17 cellular contexts compared by ENCODE assay signal in genomic region chr22:44126807-44127206, GRCh38. TPM values are rescaled to one million over a fixed set of nuclear protein-coding genes. Genes with fewer than 3 reads are reported as not detected.
DNase-seq lines count a peak whose midpoint lies in the region; ATAC-seq and TF ChIP-seq lines count a peak whose summit lies in the region.
"Had no signal": no experiment of that assay in that cellular context is flagged by ENCODE, and none has a peak within 500 bp of the region (broad histone marks: within the 10 kb centered on the region; RNA-seq: fewer than 3 reads in every experiment).

No MANE protein-coding gene starts in this region.

- peaks cover 40% of the 10 kb centered on the region for H3K4me1 ChIP-seq in left ventricle myocardium inferior
- no peaks in the 10 kb centered on the region for H3K4me1 ChIP-seq in RWPE2 (ENCODE audit: insufficient read depth, poor library complexity, severe bottlenecking)
- peaks cover 6 to 15% of the 10 kb centered on the region in 2 donors for H3K4me1 ChIP-seq in left lung
- H3K4me1 ChIP-seq: HAP-1 had no signal

- H3K27me3 ChIP-seq in left ventricle myocardium inferior (ENCODE audit: low read depth) (no peaks in the 10 kb centered on the region), RWPE2 (ENCODE audit: insufficient read depth, poor library complexity, severe bottlenecking) (no peaks in the 10 kb centered on the region), left lung (no peaks in the 10 kb centered on the region)
- H3K27me3 ChIP-seq: BE2C had no signal

- H3K36me3 ChIP-seq in left ventricle myocardium inferior (peaks cover 29% of the 10 kb centered on the region), RWPE2 (ENCODE audit: low read depth) (no peaks in the 10 kb centered on the region), left lung (peaks cover 0 to 21% of the 10 kb centered on the region in 2 donors)
- H3K36me3 ChIP-seq: BE2C had no signal

- intact Hi-C loops in left ventricle myocardium inferior (cut with micrococcal nuclease) (no loop called here), left cardiac atrium (cut with DNase I) (no loop called here), left lung (cut with DNase I) (no loop called here)

- DNase-seq in left ventricle myocardium inferior (no peak), left cardiac atrium (no peak), RWPE2 (ENCODE audit: low spot score) (peak; percentile 0), left lung (peak in 1 of 2 donors; percentile 10), DMS114 treated with DMSO at 0.1 percent for 48 hours (lab: John Stamatoyannopoulos, UW; ENCODE audit: unreplicated experiment) (no peak)
- DNase-seq in effector CD4-positive, alpha-beta T cell: no peak
- DNase-seq: ACHN; BE2C; CD4-positive, CD25-positive, alpha-beta regulatory T cell; CD8-positive, alpha-beta memory T cell; COR-L47; DMS153; IMR-90 had no signal

- no peak for TF ChIP-seq CTCF in left ventricle myocardium inferior (IDR thresholded peaks at IDR 0.05; ENCODE audit: borderline replicate concordance)
- no peak for TF ChIP-seq CTCF in RWPE2 (IDR thresholded peaks at IDR 0.05; ENCODE audit: poor library complexity, severe bottlenecking)
- TF ChIP-seq CTCF in left lung (IDR thresholded peaks at IDR 0.05): no peak

- no peak overlapping the region for H3K4me3 ChIP-seq in left ventricle myocardium inferior
- no peak overlapping the region for H3K4me3 ChIP-seq in RWPE2 (ENCODE audit: severe bottlenecking)
- H3K4me3 ChIP-seq in left lung: no peak overlapping the region
- H3K4me3 ChIP-seq: GM23248, HAP-1, K562 had no signal

- ATAC-seq in left cardiac atrium: no peak
- ATAC-seq in RWPE2 (ENCODE audit: low read depth): no peak
- ATAC-seq in left lung: peak; percentile 46
- ATAC-seq: K562 had no signal

- peaks cover 18% of the 10 kb centered on the region for H3K9me3 ChIP-seq in left ventricle myocardium inferior (replicated peaks)
- no peaks in the 10 kb centered on the region for H3K9me3 ChIP-seq in RWPE2 (ENCODE audit: severe bottlenecking)
- H3K9me3 ChIP-seq in left lung: peaks cover 0 to 13% of the 10 kb centered on the region in 2 donors
- H3K9me3 ChIP-seq: BE2C, HAP-1 had no signal

- H3K27ac ChIP-seq in left ventricle myocardium inferior (replicated peaks): peak overlapping the region; percentile 58
- no peak overlapping the region for H3K27ac ChIP-seq in RWPE2 (ENCODE audit: poor library complexity, severe bottlenecking)
- no peak overlapping the region for H3K27ac ChIP-seq in left lung
- H3K27ac ChIP-seq: GM23248, HL-60 had no signal

RNA-seq across cellular contexts. Expression of gene PARVG, which starts 53.9 kb away (rescaled TPM):
- total RNA-seq in left ventricle myocardium inferior (2.8 TPM), left cardiac atrium (1 to 10 TPM; 6.0 to 9.5 TPM), left lung (10 to 100 TPM; 24.2 to 57.9 TPM)
- total RNA-seq: GM23248, IMR-90 had no signal
